In genomic region chr10:97673736-97674525, GRCh38 we compare ENCODE assay signal across 9 cellular contexts. TPM values are rescaled to one million over a fixed set of nuclear protein-coding genes. Genes with fewer than 3 reads are reported as not detected.
DNase-seq lines count a peak whose midpoint lies in the region; ATAC-seq and TF ChIP-seq lines count a peak whose summit lies in the region.
"Had no signal": no experiment of that assay in that cellular context is flagged by ENCODE, and none has a peak within 500 bp of the region (broad histone marks: within the 10 kb centered on the region; RNA-seq: fewer than 3 reads in every experiment).

No MANE protein-coding gene starts in this region.

- H3K4me1 ChIP-seq in CD8-positive, alpha-beta T cell (ENCODE audit: insufficient read depth, low read length), result no peaks in the 10 kb centered on the region

- no peak for TF ChIP-seq CTCF in choroid plexus epithelial cell (conservative IDR thresholded peaks at IDR 0.05; ENCODE audit: low read depth, low read length)
- TF ChIP-seq CTCF in CD8-positive, alpha-beta T cell (IDR thresholded peaks at IDR 0.05), result no peak
- no peak for TF ChIP-seq CTCF in progenitor cell of endocrine pancreas (IDR thresholded peaks at IDR 0.05; ENCODE audit: unreplicated experiment)

- peaks cover 12% of the 10 kb centered on the region for H3K36me3 Mint-ChIP-seq in activated CD4-positive, alpha-beta T cell treated with anti-CD3 and anti-CD28 coated beads for 36 hours (ENCODE audit: low read depth)
- peaks cover 59% of the 10 kb centered on the region for H3K36me3 Mint-ChIP-seq in CD8-positive, alpha-beta T cell
- peaks cover 11% of the 10 kb centered on the region for H3K36me3 Mint-ChIP-seq in progenitor cell of endocrine pancreas (ENCODE audit: insufficient read depth)

- POLR2A ChIA-PET in activated CD4-positive, alpha-beta T cell treated with anti-CD3 and anti-CD28 coated beads for 36 hours (lab: Charles Lee), result interaction anchor here (0.6 kb wide), 1 partner anchor 189 kb away, joined by 3 read pairs; no protein-coding TSS in a partner anchor
- POLR2A ChIA-PET in CD8-positive, alpha-beta T cell (lab: Charles Lee), result no interaction called here

- CTCF ChIA-PET in activated CD4-positive, alpha-beta T cell treated with anti-CD3 and anti-CD28 coated beads for 36 hours (lab: Charles Lee), result interaction anchor here (1.2 to 4.0 kb wide), 4 partner anchors 10 to 28 kb away, joined by 3 to 15 read pairs (median 8); partner anchors contain the start of gene AVPI1
- CTCF ChIA-PET in CD8-positive, alpha-beta T cell (lab: Charles Lee), result interaction anchor here (1.4 to 12.1 kb wide), 2 partner anchors 8 to 59 kb away, joined by 3 to 172 read pairs; partner anchors contain the start of gene ZFYVE27

- no peaks in the 10 kb centered on the region for H3K9me3 ChIP-seq in CD8-positive, alpha-beta T cell (ENCODE audit: low read length)

- H3K4me3 Mint-ChIP-seq in activated CD4-positive, alpha-beta T cell treated with anti-CD3 and anti-CD28 coated beads for 36 hours, result no peak overlapping the region
- H3K4me3 Mint-ChIP-seq in CD8-positive, alpha-beta T cell, result no peak overlapping the region
- no peak overlapping the region for H3K4me3 Mint-ChIP-seq in progenitor cell of endocrine pancreas (ENCODE audit: low read depth)

- peaks cover 22% of the 10 kb centered on the region for H3K36me3 ChIP-seq in CD8-positive, alpha-beta T cell (ENCODE audit: insufficient read depth, low read length)

- H3K4me1 Mint-ChIP-seq in activated CD4-positive, alpha-beta T cell treated with anti-CD3 and anti-CD28 coated beads for 36 hours, result peaks cover 5% of the 10 kb centered on the region
- H3K4me1 Mint-ChIP-seq in CD8-positive, alpha-beta T cell (ENCODE audit: low read depth), result no peaks in the 10 kb centered on the region
- H3K4me1 Mint-ChIP-seq in progenitor cell of endocrine pancreas (ENCODE audit: low read depth), result no peaks in the 10 kb centered on the region

- peak; percentile 60 for DNase-seq in activated CD4-positive, alpha-beta T cell treated with anti-CD3 and anti-CD28 coated beads for 36 hours
- DNase-seq in activated CD4-positive, alpha-beta T cell treated with anti-CD3 and anti-CD28 coated beads for 1 hour, result no peak
- DNase-seq in NCI-H2196 treated with DMSO at 0.1 percent for 48 hours (lab: John Stamatoyannopoulos, UW; ENCODE audit: unreplicated experiment), result peak; percentile 48
- peak; percentile 76 for DNase-seq in choroid plexus epithelial cell (ENCODE audit: low read depth)
- DNase-seq in skeletal muscle cell (ENCODE audit: low read depth), result peak; percentile 65
- no peak for DNase-seq in CD8-positive, alpha-beta T cell
- DNase-seq in progenitor cell of endocrine pancreas (ENCODE audit: low spot score, unreplicated experiment), result no peak
- no peak for DNase-seq in activated effector memory CD4-positive, alpha-beta T cell treated with Interleukin-2 at 50 U/mL for 16 hours
- DNase-seq: SIG-M5 had no signal

- H3K27me3 ChIP-seq in CD8-positive, alpha-beta T cell (ENCODE audit: insufficient read depth, low read length), result no peaks in the 10 kb centered on the region

- intact Hi-C loops in activated CD4-positive, alpha-beta T cell treated with anti-CD3 and anti-CD28 coated beads for 36 hours (cut with DNase I, micrococcal nuclease), result no loop called here
- intact Hi-C loops in CD8-positive, alpha-beta T cell (cut with DNase I, micrococcal nuclease), result loop anchor here in 1 of 2 experiments (10.0 kb wide), 1 partner anchor 371 kb away; no protein-coding TSS in a partner anchor

- peak; percentile 88 for ATAC-seq in activated CD4-positive, alpha-beta T cell treated with anti-CD3 and anti-CD28 coated beads for 36 hours
- no peak for ATAC-seq in CD8-positive, alpha-beta T cell

- H3K9me3 Mint-ChIP-seq in activated CD4-positive, alpha-beta T cell treated with anti-CD3 and anti-CD28 coated beads for 36 hours (ENCODE audit: low read depth), result no peaks in the 10 kb centered on the region
- no peaks in the 10 kb centered on the region for H3K9me3 Mint-ChIP-seq in CD8-positive, alpha-beta T cell
- no peaks in the 10 kb centered on the region for H3K9me3 Mint-ChIP-seq in progenitor cell of endocrine pancreas (ENCODE audit: low read depth)

- H3K4me3 ChIP-seq in choroid plexus epithelial cell (ENCODE audit: low read depth, low read length) (no peak overlapping the region), skeletal muscle cell (ENCODE audit: low read depth, low read length) (no peak overlapping the region)
- H3K4me3 ChIP-seq in CD8-positive, alpha-beta T cell (ENCODE audit: low read depth, low read length), result no peak overlapping the region

- no peak overlapping the region for H3K27ac Mint-ChIP-seq in activated CD4-positive, alpha-beta T cell treated with anti-CD3 and anti-CD28 coated beads for 36 hours
- H3K27ac Mint-ChIP-seq in CD8-positive, alpha-beta T cell, result no peak overlapping the region
- no peak overlapping the region for H3K27ac Mint-ChIP-seq in progenitor cell of endocrine pancreas

- no peak overlapping the region for H3K27ac ChIP-seq in CD8-positive, alpha-beta T cell (ENCODE audit: low read depth, low read length)

- H3K27me3 Mint-ChIP-seq in activated CD4-positive, alpha-beta T cell treated with anti-CD3 and anti-CD28 coated beads for 36 hours, result no peaks in the 10 kb centered on the region
- no peaks in the 10 kb centered on the region for H3K27me3 Mint-ChIP-seq in CD8-positive, alpha-beta T cell (ENCODE audit: low read depth)
- H3K27me3 Mint-ChIP-seq in progenitor cell of endocrine pancreas, result no peaks in the 10 kb centered on the region

RNA-seq across cellular contexts. Expression of gene AVPI1, which starts 13.1 kb away (rescaled TPM):
- 1 to 10 TPM; 2.1 to 2.2 TPM for total RNA-seq in activated CD4-positive, alpha-beta T cell treated with anti-CD3 and anti-CD28 coated beads for 36 hours
- total RNA-seq in CD8-positive, alpha-beta T cell, result 10 to 100 TPM; 13.7 TPM
- total RNA-seq in progenitor cell of endocrine pancreas, result 4.3 TPM in 2 replicates

RNA-seq across cellular contexts. Expression of gene PI4K2A, which starts 33.5 kb away (rescaled TPM):
- total RNA-seq in activated CD4-positive, alpha-beta T cell treated with anti-CD3 and anti-CD28 coated beads for 36 hours, result 1 to 10 TPM; 8.5 to 8.9 TPM
- total RNA-seq in CD8-positive, alpha-beta T cell, result 10 to 100 TPM; 37.6 to 37.7 TPM
- total RNA-seq in progenitor cell of endocrine pancreas, result 18.0 and 18.9 TPM in 2 replicates

RNA-seq across cellular contexts. Expression of gene MARVELD1, which starts 39.6 kb away (rescaled TPM):
- 1 to 10 TPM; 1.8 to 1.9 TPM for total RNA-seq in activated CD4-positive, alpha-beta T cell treated with anti-CD3 and anti-CD28 coated beads for 36 hours
- under 1 TPM; 0.30 to 0.39 TPM for total RNA-seq in CD8-positive, alpha-beta T cell
- 14.3 and 14.7 TPM in 2 replicates for total RNA-seq in progenitor cell of endocrine pancreas

RNA-seq across cellular contexts. Expression of gene MORN4, which starts 40.6 kb away (rescaled TPM):
- 1 to 10 TPM; 3.9 to 5.3 TPM for total RNA-seq in activated CD4-positive, alpha-beta T cell treated with anti-CD3 and anti-CD28 coated beads for 36 hours
- total RNA-seq in CD8-positive, alpha-beta T cell, result not detected
- total RNA-seq in progenitor cell of endocrine pancreas, result 21.1 and 24.3 TPM in 2 replicates

Comparison
In these comparisons a context has a peak if more than half of its experiments do, and no peak if none do; other contexts are left out.
1. DNase-seq: peak in activated CD4-positive, alpha-beta T cell treated with anti-CD3 and anti-CD28 coated beads for 36 hours (single experiment), NCI-H2196 treated with DMSO at 0.1 percent for 48 hours (single experiment), choroid plexus epithelial cell (single experiment) and skeletal muscle cell (single experiment); none in activated CD4-positive, alpha-beta T cell treated with anti-CD3 and anti-CD28 coated beads for 1 hour (single experiment), CD8-positive, alpha-beta T cell (0 of 7), progenitor cell of endocrine pancreas (single experiment) and activated effector memory CD4-positive, alpha-beta T cell treated with Interleukin-2 at 50 U/mL for 16 hours (single experiment).